In the genomic region with DNA sequence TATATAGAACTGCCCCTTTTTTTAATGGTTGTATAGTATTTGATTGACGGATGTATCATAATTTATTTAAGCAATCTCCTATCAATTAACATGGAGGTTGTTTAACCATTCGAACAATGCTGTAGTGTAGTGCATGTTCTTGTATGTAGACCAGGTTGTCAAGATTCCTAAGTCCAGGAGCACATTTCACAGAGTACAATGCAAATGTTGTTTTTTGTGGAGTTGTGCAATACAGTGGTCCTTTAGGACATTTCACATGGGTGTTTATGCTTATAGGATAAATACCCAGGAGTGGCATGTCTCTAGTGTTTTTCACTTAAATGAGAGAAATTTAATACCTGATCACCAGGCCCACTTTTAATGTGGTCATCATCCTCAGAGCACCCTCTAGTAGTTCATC, we compare ENCODE assay signal across 36 cellular contexts. TPM values are rescaled to one million over a fixed set of nuclear protein-coding genes. Genes with fewer than 3 reads are reported as not detected.
"Had no signal": no experiment of that assay in that cellular context is flagged by ENCODE, and none has a peak within 500 bp of the region (broad histone marks: within the 10 kb centered on the region; RNA-seq: fewer than 3 reads in every experiment).

No MANE protein-coding gene starts in this region.

- H3K27ac ChIP-seq: body of pancreas, brain microvascular endothelial cell, breast epithelium, VCaP had no signal

- DNase-seq: activated B cell treated with CpG ODN at 0.5 μM for 24 hours; activated CD4-positive, alpha-beta memory T cell treated with anti-CD3 and anti-CD28 coated beads for 36 hours; activated CD4-positive, alpha-beta T cell treated with anti-CD3 and anti-CD28 coated beads for 4 hours; activated CD4-positive, alpha-beta T cell treated with anti-CD3 and anti-CD28 coated beads, Interleukin-2, amount 10 ng/mL, durations not matched to agents 24 days and 14 days; activated CD4-positive, alpha-beta T cell treated with anti-CD3 and anti-CD28 coated beads, Interleukin-2, amount 50 U/mL, for 1 hour; activated CD4-positive, alpha-beta T cell treated with anti-CD3 and anti-CD28 coated beads, Interleukin-2, amount 50 U/mL, for 4 hours; activated CD4-positive, CD25-positive, alpha-beta regulatory T cell treated with anti-CD3 and anti-CD28 coated beads, Interleukin-2, amount 50 U/mL, for 72 hours; activated CD8-positive, alpha-beta memory T cell treated with anti-CD3 and anti-CD28 coated beads, Interleukin-2, amount 50 U/mL, for 4 hours; activated CD8-positive, alpha-beta T cell treated with anti-CD3 and anti-CD28 coated beads for 36 hours; activated effector memory CD4-positive, alpha-beta T cell treated with anti-CD3 and anti-CD28 coated beads, Interleukin-2, amount 50 U/mL, for 16 hours; activated gamma-delta T cell treated with Interleukin-2 at 50 U/mL for 16 hours; activated naive CD4-positive, alpha-beta T cell; activated naive CD4-positive, alpha-beta T cell treated with anti-CD3 and anti-CD28 coated beads for 36 hours; activated naive CD4-positive, alpha-beta T cell treated with anti-CD3 and anti-CD28 coated beads, Interleukin-2, amount 50 U/mL, for 16 hours; activated naive CD8-positive, alpha-beta T cell treated with anti-CD3 and anti-CD28 coated beads for 36 hours; activated T-cell treated with anti-CD3 and anti-CD28 coated beads for 4 hours; activated T-cell treated with anti-CD3 and anti-CD28 coated beads, Interleukin-2, amount 50 U/mL, for 1 hour; activated T-cell treated with anti-CD3 and anti-CD28 coated beads, Interleukin-2, amount 50 U/mL, for 48 hours; adrenal gland; amniotic stem cell; aorta; body of pancreas; central memory CD4-positive, alpha-beta T cell; T-helper 2 cell; T-helper 9 cell had no signal

- H3K27me3 ChIP-seq: adrenal gland, body of pancreas, brain microvascular endothelial cell, breast epithelium had no signal

- FAIRE-seq: astrocyte, TTC549 had no signal

- H3K36me3 ChIP-seq: adrenal gland, brain microvascular endothelial cell, breast epithelium had no signal

- H3K4me1 ChIP-seq: body of pancreas, breast epithelium had no signal

- H3K36me3 Mint-ChIP-seq: activated CD4-positive, alpha-beta memory T cell treated with anti-CD3 and anti-CD28 coated beads for 36 hours; activated naive CD4-positive, alpha-beta T cell treated with anti-CD3 and anti-CD28 coated beads, Interleukin-2, amount 50 U/mL, for 72 hours; activated naive CD8-positive, alpha-beta T cell treated with anti-CD3 and anti-CD28 coated beads for 36 hours had no signal

- H3K4me3 ChIP-seq: adrenal gland, body of pancreas, breast epithelium had no signal

- H3K4me1 Mint-ChIP-seq: activated B cell treated with CpG ODN at 0.5 μM for 24 hours; activated CD4-positive, alpha-beta T cell treated with anti-CD3 and anti-CD28 coated beads, Interleukin-2, amount 10 ng/mL, durations not matched to agents 24 days and 14 days; activated naive CD8-positive, alpha-beta T cell treated with anti-CD3 and anti-CD28 coated beads for 36 hours; activated T-helper 17 cell treated with anti-CD3 and anti-CD28 coated beads, Interleukin-2, amount 50 U/mL, for 72 hours had no signal

- H3K27me3 Mint-ChIP-seq: activated B cell treated with CpG ODN at 0.5 μM for 24 hours; activated CD4-positive, alpha-beta memory T cell treated with anti-CD3 and anti-CD28 coated beads for 36 hours; activated CD8-positive, alpha-beta T cell treated with anti-CD3 and anti-CD28 coated beads for 36 hours had no signal

- ATAC-seq: activated CD8-positive, alpha-beta T cell treated with anti-CD3 and anti-CD28 coated beads for 36 hours; activated naive CD4-positive, alpha-beta T cell treated with anti-CD3 and anti-CD28 coated beads, Interleukin-2, amount 50 U/mL, for 72 hours; activated T-helper 17 cell treated with anti-CD3 and anti-CD28 coated beads, Interleukin-2, amount 50 U/mL, for 72 hours; body of pancreas had no signal

- H3K4me3 Mint-ChIP-seq: activated B cell treated with CpG ODN at 0.5 μM for 24 hours; activated CD4-positive, alpha-beta memory T cell treated with anti-CD3 and anti-CD28 coated beads for 36 hours; activated CD4-positive, alpha-beta T cell treated with anti-CD3 and anti-CD28 coated beads, Interleukin-2, amount 10 ng/mL, durations not matched to agents 24 days and 14 days; activated CD8-positive, alpha-beta T cell treated with anti-CD3 and anti-CD28 coated beads for 36 hours; activated naive CD4-positive, alpha-beta T cell treated with anti-CD3 and anti-CD28 coated beads for 36 hours; activated naive CD8-positive, alpha-beta T cell treated with anti-CD3 and anti-CD28 coated beads for 36 hours; activated T-helper 1 cell treated with anti-CD3 and anti-CD28 coated beads, Interleukin-12 subunit alpha, Interleukin-12 subunit beta, Interleukin-2, Interleukin-4 antibody, amounts not matched to agents 30 ng/mL and 10 ng/mL and 1 ng/mL, durations not matched to agents 14 hours and 24 hours and 36 hours; activated T-helper 17 cell treated with anti-CD3 and anti-CD28 coated beads, Interleukin-2, amount 50 U/mL, for 72 hours; T-helper 1 cell treated with Interleukin-12 subunit alpha and Interleukin-12 subunit beta and Interleukin-4 antibody, amounts not matched to agents 30 μg/mL and 1 μg/mL, for 36 hours; T-helper 2 cell treated with Interferon-gamma antibody and Interleukin-4, amounts not matched to agents 5 μg/mL and 100 μg/mL, for 36 hours had no signal

- H3K27ac Mint-ChIP-seq: activated B cell treated with CpG ODN at 0.5 μM for 24 hours; activated CD4-positive, alpha-beta memory T cell treated with anti-CD3 and anti-CD28 coated beads for 36 hours; activated CD4-positive, alpha-beta T cell treated with anti-CD3 and anti-CD28 coated beads, Interleukin-2, amount 10 ng/mL, durations not matched to agents 24 days and 14 days; activated CD8-positive, alpha-beta T cell treated with anti-CD3 and anti-CD28 coated beads for 36 hours; activated naive CD4-positive, alpha-beta T cell treated with anti-CD3 and anti-CD28 coated beads for 36 hours; activated naive CD4-positive, alpha-beta T cell treated with anti-CD3 and anti-CD28 coated beads, Interleukin-2, amount 50 U/mL, for 72 hours; activated naive CD8-positive, alpha-beta T cell treated with anti-CD3 and anti-CD28 coated beads for 36 hours; activated T-helper 1 cell treated with anti-CD3 and anti-CD28 coated beads, Interleukin-12 subunit alpha, Interleukin-12 subunit beta, Interleukin-2, Interleukin-4 antibody, amounts not matched to agents 30 ng/mL and 10 ng/mL and 1 ng/mL, durations not matched to agents 14 hours and 24 hours and 36 hours; activated T-helper 17 cell treated with anti-CD3 and anti-CD28 coated beads, Interleukin-2, amount 50 U/mL, for 72 hours; T-helper 1 cell treated with Interleukin-12 subunit alpha and Interleukin-12 subunit beta and Interleukin-4 antibody, amounts not matched to agents 30 μg/mL and 1 μg/mL, for 36 hours; T-helper 2 cell treated with Interferon-gamma antibody and Interleukin-4, amounts not matched to agents 5 μg/mL and 100 μg/mL, for 36 hours had no signal

- H3K9me3 ChIP-seq: adrenal gland, body of pancreas, breast epithelium had no signal

- H3K9me3 Mint-ChIP-seq: activated B cell treated with CpG ODN at 0.5 μM for 24 hours; activated CD4-positive, alpha-beta memory T cell treated with anti-CD3 and anti-CD28 coated beads for 36 hours; activated CD4-positive, alpha-beta T cell treated with anti-CD3 and anti-CD28 coated beads, Interleukin-2, amount 10 ng/mL, durations not matched to agents 24 days and 14 days; activated CD8-positive, alpha-beta T cell treated with anti-CD3 and anti-CD28 coated beads for 36 hours; activated naive CD4-positive, alpha-beta T cell treated with anti-CD3 and anti-CD28 coated beads for 36 hours; activated naive CD4-positive, alpha-beta T cell treated with anti-CD3 and anti-CD28 coated beads, Interleukin-2, amount 50 U/mL, for 72 hours; activated naive CD8-positive, alpha-beta T cell treated with anti-CD3 and anti-CD28 coated beads for 36 hours; activated T-helper 1 cell treated with anti-CD3 and anti-CD28 coated beads, Interleukin-12 subunit alpha, Interleukin-12 subunit beta, Interleukin-2, Interleukin-4 antibody, amounts not matched to agents 30 ng/mL and 10 ng/mL and 1 ng/mL, durations not matched to agents 14 hours and 24 hours and 36 hours; activated T-helper 17 cell treated with anti-CD3 and anti-CD28 coated beads, Interleukin-2, amount 50 U/mL, for 72 hours; T-helper 1 cell treated with Interleukin-12 subunit alpha and Interleukin-12 subunit beta and Interleukin-4 antibody, amounts not matched to agents 30 μg/mL and 1 μg/mL, for 36 hours had no signal

RNA-seq across cellular contexts. Expression of gene ASB4, which starts 8.1 kb away (rescaled TPM):
- total RNA-seq: activated B cell treated with CpG ODN at 0.5 μM for 24 hours; activated CD4-positive, alpha-beta memory T cell treated with anti-CD3 and anti-CD28 coated beads for 36 hours; activated CD4-positive, alpha-beta T cell treated with anti-CD3 and anti-CD28 coated beads, Interleukin-2, amount 10 ng/mL, durations not matched to agents 24 days and 14 days; activated CD8-positive, alpha-beta memory T cell treated with anti-CD3 and anti-CD28 coated beads for 36 hours; activated CD8-positive, alpha-beta T cell treated with anti-CD3 and anti-CD28 coated beads for 36 hours; activated naive CD4-positive, alpha-beta T cell treated with anti-CD3 and anti-CD28 coated beads for 36 hours; activated naive CD4-positive, alpha-beta T cell treated with anti-CD3 and anti-CD28 coated beads, Interleukin-2, amount 50 U/mL, for 72 hours; activated naive CD8-positive, alpha-beta T cell treated with anti-CD3 and anti-CD28 coated beads for 36 hours; activated T-helper 1 cell treated with anti-CD3 and anti-CD28 coated beads, Interleukin-12 subunit alpha, Interleukin-12 subunit beta, Interleukin-2, Interleukin-4 antibody, amounts not matched to agents 30 ng/mL and 10 ng/mL and 1 ng/mL, durations not matched to agents 14 hours and 24 hours and 36 hours; activated T-helper 17 cell treated with anti-CD3 and anti-CD28 coated beads, Interleukin-2, amount 50 U/mL, for 72 hours; aorta; astrocyte; body of pancreas had no signal
- polyA plus RNA-seq: aorta had no signal
